ENCODE assay signal across 8 cellular contexts in the genomic region with DNA sequence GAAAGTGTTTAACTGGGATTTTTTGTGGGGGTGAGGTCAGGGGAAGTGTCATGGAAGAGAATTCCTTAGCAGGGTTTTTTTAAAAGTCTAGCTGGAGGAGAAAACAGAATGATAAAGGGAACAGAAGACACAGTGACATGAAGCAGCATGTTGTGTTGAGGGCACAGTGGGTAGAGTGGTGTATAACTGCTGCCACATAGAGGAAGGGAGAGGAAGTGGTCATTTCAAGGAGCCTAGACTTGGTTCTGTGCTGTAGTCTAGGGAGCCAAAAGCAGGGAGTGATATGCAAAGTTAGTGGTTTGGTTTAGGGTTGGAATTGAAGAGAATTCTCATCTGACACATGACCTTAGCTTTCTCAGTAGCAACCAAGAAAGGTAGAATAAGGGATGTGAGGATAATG. TPM values are rescaled to one million over a fixed set of nuclear protein-coding genes. Genes with fewer than 3 reads are reported as not detected.
A peak's percentile ranks its signal among the peaks of the same experiment; 100 is the strongest.
DNase-seq lines count a peak whose midpoint lies in the region; ATAC-seq and TF ChIP-seq lines count a peak whose summit lies in the region.

No MANE protein-coding gene starts in this region.

- in situ Hi-C loops in mammary epithelial cell (cut with MboI; ENCODE audit: low sequenced_read_pairs in 2 of 2), result no loop called here

- no peaks in the 10 kb centered on the region for H3K27me3 ChIP-seq in CD4-positive, alpha-beta T cell (ENCODE audit: control insufficient read depth, insufficient read depth, low read length)
- H3K27me3 ChIP-seq in mammary epithelial cell (ENCODE audit: insufficient read depth, low read length), result no peaks in the 10 kb centered on the region
- no peaks in the 10 kb centered on the region for H3K27me3 ChIP-seq in naive thymus-derived CD4-positive, alpha-beta T cell (ENCODE audit: control insufficient read depth in 2 of 2, insufficient read depth in 2 of 2, low read length in 2 of 2)

- H3K27me3 Mint-ChIP-seq in CD4-positive, alpha-beta T cell, result no peaks in the 10 kb centered on the region
- no peaks in the 10 kb centered on the region for H3K27me3 Mint-ChIP-seq in naive thymus-derived CD4-positive, alpha-beta T cell

- no peaks in the 10 kb centered on the region for H4K20me1 ChIP-seq in mammary epithelial cell (ENCODE audit: insufficient read depth, low read length)

- no peaks in the 10 kb centered on the region for H3K36me3 Mint-ChIP-seq in CD4-positive, alpha-beta T cell (ENCODE audit: low read depth)
- H3K36me3 Mint-ChIP-seq in naive thymus-derived CD4-positive, alpha-beta T cell, result peaks cover 0 to 5% (median under 1%) of the 10 kb centered on the region in 5 donors

- intact Hi-C loops in CD4-positive, alpha-beta T cell (cut with DNase I, micrococcal nuclease), result no loop called here
- intact Hi-C loops in mammary epithelial cell (cut with micrococcal nuclease), result loop anchor here (2.0 kb wide), 1 partner anchor 57 kb away; no protein-coding TSS in a partner anchor
- intact Hi-C loops in naive thymus-derived CD4-positive, alpha-beta T cell (cut with micrococcal nuclease), result loop anchor here in 1 of 2 donors (2.0 to 5.0 kb wide), 2 partner anchors 37 to 57 kb away; no protein-coding TSS in a partner anchor

- no peak overlapping the region for H3K27ac Mint-ChIP-seq in CD4-positive, alpha-beta T cell
- H3K27ac Mint-ChIP-seq in naive thymus-derived CD4-positive, alpha-beta T cell, result no peak overlapping the region

- ATAC-seq in CD4-positive, alpha-beta T cell (ENCODE audit: poor library complexity), result peak; percentile 96
- peak; percentile 99 for ATAC-seq in GM18867 (IDR thresholded peaks at IDR 0.05; ENCODE audit: unreplicated experiment)
- ATAC-seq in HG02970 (IDR thresholded peaks at IDR 0.05; ENCODE audit: low FRiP score, unreplicated experiment), result peak; percentile 81
- peak; percentile 96 for ATAC-seq in naive thymus-derived CD4-positive, alpha-beta T cell

- no peak overlapping the region for H3K9ac ChIP-seq in mammary epithelial cell (ENCODE audit: insufficient read depth, low read length)

- H3K4me1 Mint-ChIP-seq in CD4-positive, alpha-beta T cell (ENCODE audit: low read depth), result peaks cover 5% of the 10 kb centered on the region
- H3K4me1 Mint-ChIP-seq in naive thymus-derived CD4-positive, alpha-beta T cell, result peaks cover 0 to 6% (median 4%) of the 10 kb centered on the region in 7 donors

- no peaks in the 10 kb centered on the region for H3K79me2 ChIP-seq in mammary epithelial cell (ENCODE audit: insufficient read depth, low read length)

- H2AFZ ChIP-seq in mammary epithelial cell (ENCODE audit: low read depth, low read length), result no peak overlapping the region

- CTCF ChIA-PET in CD4-positive, alpha-beta T cell (lab: Charles Lee), result interaction anchor here (1.0 to 2.5 kb wide), 5 partner anchors 9 to 73 kb away, joined by 4 to 28 read pairs (median 6); a partner anchor contains a TSS
- CTCF ChIA-PET in mammary epithelial cell (lab: Charles Lee; ENCODE audit: low non-redundant PET), result interaction anchor here (0.6 kb wide), 1 partner anchor 11 kb away, joined by 16 read pairs; no protein-coding TSS in a partner anchor
- CTCF ChIA-PET in naive thymus-derived CD4-positive, alpha-beta T cell (lab: Charles Lee), result interaction anchor here (1.0 to 3.2 kb wide), 4 partner anchors 10 to 73 kb away, joined by 3 to 14 read pairs (median 4); a partner anchor contains a TSS

- no peaks in the 10 kb centered on the region for H3K9me3 ChIP-seq in CD4-positive, alpha-beta T cell (ENCODE audit: control insufficient read depth, low read length)
- no peaks in the 10 kb centered on the region for H3K9me3 ChIP-seq in mammary epithelial cell (replicated peaks; ENCODE audit: insufficient read depth, low read length)
- no peaks in the 10 kb centered on the region for H3K9me3 ChIP-seq in naive thymus-derived CD4-positive, alpha-beta T cell (ENCODE audit: control insufficient read depth in 2 of 3, low read length in 3 of 3)

- no peak overlapping the region for H3K27ac ChIP-seq in CD4-positive, alpha-beta T cell (ENCODE audit: low read depth, low read length)
- H3K27ac ChIP-seq in mammary epithelial cell (ENCODE audit: insufficient read depth, low read depth, low read length), result no peak overlapping the region
- no peak overlapping the region for H3K27ac ChIP-seq in naive thymus-derived CD4-positive, alpha-beta T cell (ENCODE audit: low read depth, low read length)

- BruUV-seq in mammary epithelial cell (replicated peaks; lab: Mats Ljungman, UMichigan), result no TSS peak

- no peaks in the 10 kb centered on the region for H3K9me3 Mint-ChIP-seq in CD4-positive, alpha-beta T cell
- H3K9me3 Mint-ChIP-seq in naive thymus-derived CD4-positive, alpha-beta T cell, result peaks cover 0 to 4% (median 0%) of the 10 kb centered on the region in 11 donors

- H3K4me1 ChIP-seq in mammary epithelial cell (ENCODE audit: insufficient read depth, low read length), result peaks cover 24% of the 10 kb centered on the region
- H3K4me1 ChIP-seq in naive thymus-derived CD4-positive, alpha-beta T cell (ENCODE audit: control insufficient read depth in 2 of 2, insufficient read depth in 2 of 2, low read length in 2 of 2), result peaks cover 0 to 6% of the 10 kb centered on the region in 2 donors

- dilution Hi-C loops in mammary epithelial cell (cut with HindIII; ENCODE audit: low sequenced_read_pairs), result loop anchor here (5.0 kb wide), 1 partner anchor 87 kb away; no protein-coding TSS in a partner anchor

- peak; percentile 43 for TF ChIP-seq CTCF in CD4-positive, alpha-beta T cell (IDR thresholded peaks at IDR 0.05)
- TF ChIP-seq CTCF in mammary epithelial cell (conservative IDR thresholded peaks at IDR 0.05 in 1 of 2, IDR thresholded peaks at IDR 0.05 in 1 of 2; ENCODE audit: extremely low read depth in 1 of 2, insufficient read depth in 1 of 2, low read depth in 1 of 2, low read length in 2 of 2), result peak; percentile 63 to 67

- no peaks in the 10 kb centered on the region for H3K36me3 ChIP-seq in mammary epithelial cell (ENCODE audit: insufficient read depth, low read length)
- no peaks in the 10 kb centered on the region for H3K36me3 ChIP-seq in naive thymus-derived CD4-positive, alpha-beta T cell (ENCODE audit: control insufficient read depth in 2 of 3, insufficient read depth in 3 of 3, low read length in 3 of 3)

- peak overlapping the region; percentile 10 for H3K4me2 ChIP-seq in mammary epithelial cell (ENCODE audit: insufficient read depth, low read depth, low read length)

- POLR2A ChIA-PET in CD4-positive, alpha-beta T cell (lab: Charles Lee), result interaction anchor here (0.8 to 1.6 kb wide), 3 partner anchors 10 to 91 kb away, joined by 3 read pairs; a partner anchor contains a TSS
- POLR2A ChIA-PET in naive thymus-derived CD4-positive, alpha-beta T cell (lab: Charles Lee), result interaction anchor here (1.0 to 1.2 kb wide), 2 partner anchors 10 to 123 kb away, joined by 3 read pairs; a partner anchor contains a TSS

- DNase-seq in CD4-positive, alpha-beta T cell, result no peak
- peak; percentile 90 for DNase-seq in NCI-H526 treated with DMSO at 0.1 percent for 48 hours (lab: John Stamatoyannopoulos, UW)
- peak; percentile 61 for DNase-seq in mammary epithelial cell
- DNase-seq in naive thymus-derived CD4-positive, alpha-beta T cell, result peak in 4 of 9 donors; percentile 13 to 37 (median 20)
- no peak for DNase-seq in amniotic stem cell (lab: John Stamatoyannopoulos, UW)
- DNase-seq in NCI-H226, result no peak

- no peak overlapping the region for H3K4me3 Mint-ChIP-seq in CD4-positive, alpha-beta T cell
- H3K4me3 Mint-ChIP-seq in naive thymus-derived CD4-positive, alpha-beta T cell, result no peak overlapping the region

- H3K4me3 ChIP-seq in mammary epithelial cell (replicated peaks in 1 of 3; ENCODE audit: insufficient read depth in 1 of 3, low read depth in 2 of 3, low read length in 3 of 3), result no peak overlapping the region
- H3K4me3 ChIP-seq in naive thymus-derived CD4-positive, alpha-beta T cell (ENCODE audit: low read length), result no peak overlapping the region

RNA-seq across cellular contexts. Expression of a gene that starts 10.2 kb away (rescaled TPM):
- 10 to 100 TPM; 11.6 to 12.2 TPM for total RNA-seq in CD4-positive, alpha-beta T cell
- 10 to 100 TPM in 1 of 2 donors, 1 to 10 TPM in 1; 4.5 to 10.0 TPM for total RNA-seq in mammary epithelial cell
- 2.2 TPM for polyA plus RNA-seq in mammary epithelial cell
- 5.6 TPM for polyA minus RNA-seq in mammary epithelial cell
- 10 to 100 TPM in 3 of 5 experiments, 1 to 10 TPM in 2; 7.8 to 15.9 (median 10.9) TPM for total RNA-seq in naive thymus-derived CD4-positive, alpha-beta T cell
- under 1 TPM; 0.72 to 0.76 TPM for polyA plus RNA-seq in naive thymus-derived CD4-positive, alpha-beta T cell

Comparison
In these comparisons a context has a peak if more than half of its experiments do, and no peak if none do; other contexts are left out.
1. DNase-seq: peak in NCI-H526 treated with DMSO at 0.1 percent for 48 hours (single experiment) and mammary epithelial cell (single experiment); none in CD4-positive, alpha-beta T cell (0 of 10), amniotic stem cell (single experiment) and NCI-H226 (single experiment).
2. Peak in every context shown above with its lines, with median percentiles within 50 percentile points of each other: ATAC-seq.